In genomic region chr3:27166888-27167287, GRCh38 we compare ENCODE assay signal across 13 cellular contexts.
DNase-seq lines count a peak whose midpoint lies in the region; ATAC-seq and TF ChIP-seq lines count a peak whose summit lies in the region.
"Had no signal": no experiment of that assay in that cellular context is flagged by ENCODE, and none has a peak within 500 bp of the region (broad histone marks: within the 10 kb centered on the region; RNA-seq: fewer than 3 reads in every experiment).

No MANE protein-coding gene starts in this region.

- no peak for ATAC-seq in GM21447 (IDR thresholded peaks at IDR 0.05; ENCODE audit: unreplicated experiment)
- ATAC-seq: HepG2 had no signal

- DNase-seq in DMS53 (lab: John Stamatoyannopoulos, UW) (peak; percentile 27), DMS53 treated with DMSO at 0.1 percent for 48 hours (lab: John Stamatoyannopoulos, UW; ENCODE audit: unreplicated experiment) (no peak), SK-N-DZ (ENCODE audit: low spot score) (peak; percentile 16), fibroblast of villous mesenchyme (ENCODE audit: low read depth) (peak; percentile 53), superior temporal gyrus (ENCODE audit: extremely low spot score) (peak; percentile 58), NCI-H345 (lab: John Stamatoyannopoulos, UW) (no peak), NCI-H1694 (lab: John Stamatoyannopoulos, UW) (no peak)
- DNase-seq: 8988T; activated CD8-positive, alpha-beta memory T cell treated with anti-CD3 and anti-CD28 coated beads for 24 hours had no signal

- no peak overlapping the region for H3K4me3 ChIP-seq in fibroblast of villous mesenchyme (ENCODE audit: low read depth, low read length)
- H3K4me3 ChIP-seq: cardiac muscle cell, HAP-1 had no signal

- no peak for TF ChIP-seq CTCF in fibroblast of villous mesenchyme (IDR thresholded peaks at IDR 0.05; ENCODE audit: insufficient read depth, low read depth, low read length)

Comparison
In these comparisons a context has a peak if more than half of its experiments do, and no peak if none do; other contexts are left out.
1. DNase-seq: peak in DMS53 (single experiment), SK-N-DZ (single experiment), fibroblast of villous mesenchyme (single experiment) and superior temporal gyrus (single experiment); none in DMS53 treated with DMSO at 0.1 percent for 48 hours (single experiment), NCI-H345 (single experiment) and NCI-H1694 (single experiment).